In genomic region chr10:99678921-99679320, GRCh38 we compare ENCODE assay signal across 29 cellular contexts.
"Had no signal": no experiment of that assay in that cellular context is flagged by ENCODE, and none has a peak within 500 bp of the region (broad histone marks: within the 10 kb centered on the region; RNA-seq: fewer than 3 reads in every experiment).

No MANE protein-coding gene starts in this region.

- DNase-seq: activated CD4-positive, alpha-beta memory T cell treated with anti-CD3 and anti-CD28 coated beads, Interleukin-2, amount 10 ng/mL, durations not matched to agents 7 days and 5 days; activated CD4-positive, alpha-beta T cell treated with anti-CD3 and anti-CD28 coated beads for 1 hour; activated CD4-positive, alpha-beta T cell treated with anti-CD3 and anti-CD28 coated beads for 4 hours; activated CD4-positive, alpha-beta T cell treated with anti-CD3 and anti-CD28 coated beads, Interleukin-2, amount 10 ng/mL, durations not matched to agents 7 days and 5 days; activated CD4-positive, alpha-beta T cell treated with anti-CD3 and anti-CD28 coated beads, Interleukin-2, amount 50 U/mL, for 4 hours; activated CD8-positive, alpha-beta memory T cell treated with anti-CD3 and anti-CD28 coated beads, Interleukin-2, amount 50 U/mL, for 48 hours; activated gamma-delta T cell; activated naive CD4-positive, alpha-beta T cell; activated naive CD4-positive, alpha-beta T cell treated with anti-CD3 and anti-CD28 coated beads, Interleukin-2, amount 10 ng/mL, durations not matched to agents 7 days and 5 days; activated naive CD8-positive, alpha-beta T cell treated with anti-CD3 and anti-CD28 coated beads, Interleukin-2, amount 10 ng/mL, durations not matched to agents 7 days and 5 days; activated T-cell treated with anti-CD3 and anti-CD28 coated beads for 4 hours; activated T-cell treated with anti-CD3 and anti-CD28 coated beads, Interleukin-2, amount 50 U/mL, for 24 hours; activated T-cell treated with anti-CD3 and anti-CD28 coated beads, Interleukin-2, amount 50 U/mL, for 72 hours; central memory CD4-positive, alpha-beta T cell; cerebellar nuclear complex; colonic mucosa; effector CD8-positive, alpha-beta T cell; foreskin keratinocyte; gastrocnemius medialis; glutamatergic neuron; T-helper 2 cell had no signal

- H3K27me3 ChIP-seq: ascending aorta, breast epithelium, cardiac muscle cell, colonic mucosa, foreskin keratinocyte, gastrocnemius medialis, heart left ventricle had no signal

- H3K9me3 ChIP-seq: ascending aorta, breast epithelium, colonic mucosa, gastrocnemius medialis, heart left ventricle had no signal

- H3K4me3 ChIP-seq: ascending aorta, breast epithelium, cardiac muscle cell, colonic mucosa, gastrocnemius medialis, heart left ventricle had no signal

- H3K27ac ChIP-seq: ascending aorta, breast epithelium, cardiac muscle cell, colonic mucosa, foreskin keratinocyte, gastrocnemius medialis, heart left ventricle, VCaP had no signal

- H3K4me1 ChIP-seq: ascending aorta, breast epithelium, colonic mucosa, foreskin keratinocyte had no signal

- H3K36me3 ChIP-seq: breast epithelium, colonic mucosa, gastrocnemius medialis had no signal

- ATAC-seq: activated naive CD4-positive, alpha-beta T cell treated with anti-CD3 and anti-CD28 coated beads, Interleukin-2, amount 50 U/mL, for 72 hours; activated T-cell treated with anti-CD3 and anti-CD28 coated beads, Interleukin-2, amount 50 U/mL, for 72 hours; esophagus mucosa; foreskin keratinocyte; gastrocnemius medialis; heart left ventricle; WTC11 had no signal
